Comparison of ENCODE assay signal across 1 cellular context in genomic region chr7:985915-986741, GRCh38.
TF ChIP-seq lines count a peak whose summit lies in the region.

No MANE protein-coding gene starts in this region.

TF ChIP-seq in WTC11, 78 proteins besides CTCF, POLR2A, EP300 and RAD21 (continued from another document):
- TF ChIP-seq, protein P1, sequence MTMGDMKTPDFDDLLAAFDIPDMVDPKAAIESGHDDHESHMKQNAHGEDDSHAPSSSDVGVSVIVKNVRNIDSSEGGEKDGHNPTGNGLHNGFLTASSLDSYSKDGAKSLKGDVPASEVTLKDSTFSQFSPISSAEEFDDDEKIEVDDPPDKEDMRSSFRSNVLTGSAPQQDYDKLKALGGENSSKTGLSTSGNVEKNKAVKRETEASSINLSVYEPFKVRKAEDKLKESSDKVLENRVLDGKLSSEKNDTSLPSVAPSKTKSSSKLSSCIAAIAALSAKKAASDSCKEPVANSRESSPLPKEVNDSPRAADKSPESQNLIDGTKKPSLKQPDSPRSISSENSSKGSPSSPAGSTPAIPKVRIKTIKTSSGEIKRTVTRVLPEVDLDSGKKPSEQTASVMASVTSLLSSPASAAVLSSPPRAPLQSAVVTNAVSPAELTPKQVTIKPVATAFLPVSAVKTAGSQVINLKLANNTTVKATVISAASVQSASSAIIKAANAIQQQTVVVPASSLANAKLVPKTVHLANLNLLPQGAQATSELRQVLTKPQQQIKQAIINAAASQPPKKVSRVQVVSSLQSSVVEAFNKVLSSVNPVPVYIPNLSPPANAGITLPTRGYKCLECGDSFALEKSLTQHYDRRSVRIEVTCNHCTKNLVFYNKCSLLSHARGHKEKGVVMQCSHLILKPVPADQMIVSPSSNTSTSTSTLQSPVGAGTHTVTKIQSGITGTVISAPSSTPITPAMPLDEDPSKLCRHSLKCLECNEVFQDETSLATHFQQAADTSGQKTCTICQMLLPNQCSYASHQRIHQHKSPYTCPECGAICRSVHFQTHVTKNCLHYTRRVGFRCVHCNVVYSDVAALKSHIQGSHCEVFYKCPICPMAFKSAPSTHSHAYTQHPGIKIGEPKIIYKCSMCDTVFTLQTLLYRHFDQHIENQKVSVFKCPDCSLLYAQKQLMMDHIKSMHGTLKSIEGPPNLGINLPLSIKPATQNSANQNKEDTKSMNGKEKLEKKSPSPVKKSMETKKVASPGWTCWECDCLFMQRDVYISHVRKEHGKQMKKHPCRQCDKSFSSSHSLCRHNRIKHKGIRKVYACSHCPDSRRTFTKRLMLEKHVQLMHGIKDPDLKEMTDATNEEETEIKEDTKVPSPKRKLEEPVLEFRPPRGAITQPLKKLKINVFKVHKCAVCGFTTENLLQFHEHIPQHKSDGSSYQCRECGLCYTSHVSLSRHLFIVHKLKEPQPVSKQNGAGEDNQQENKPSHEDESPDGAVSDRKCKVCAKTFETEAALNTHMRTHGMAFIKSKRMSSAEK (CRISPR knock-in tag; IDR thresholded peaks at IDR 0.05; ENCODE audit: borderline replicate concordance), result no peak
- TF ChIP-seq, protein P2, sequence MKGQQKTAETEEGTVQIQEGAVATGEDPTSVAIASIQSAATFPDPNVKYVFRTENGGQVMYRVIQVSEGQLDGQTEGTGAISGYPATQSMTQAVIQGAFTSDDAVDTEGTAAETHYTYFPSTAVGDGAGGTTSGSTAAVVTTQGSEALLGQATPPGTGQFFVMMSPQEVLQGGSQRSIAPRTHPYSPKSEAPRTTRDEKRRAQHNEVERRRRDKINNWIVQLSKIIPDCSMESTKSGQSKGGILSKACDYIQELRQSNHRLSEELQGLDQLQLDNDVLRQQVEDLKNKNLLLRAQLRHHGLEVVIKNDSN (CRISPR knock-in tag; IDR thresholded peaks at IDR 0.05), result no peak
- TF ChIP-seq SMAD3 (CRISPR knock-in tag; IDR thresholded peaks at IDR 0.05; ENCODE audit: borderline replicate concordance), result no peak
- no peak for TF ChIP-seq ZBTB21 (CRISPR knock-in tag; IDR thresholded peaks at IDR 0.05; ENCODE audit: borderline replicate concordance)
- TF ChIP-seq, protein P3, sequence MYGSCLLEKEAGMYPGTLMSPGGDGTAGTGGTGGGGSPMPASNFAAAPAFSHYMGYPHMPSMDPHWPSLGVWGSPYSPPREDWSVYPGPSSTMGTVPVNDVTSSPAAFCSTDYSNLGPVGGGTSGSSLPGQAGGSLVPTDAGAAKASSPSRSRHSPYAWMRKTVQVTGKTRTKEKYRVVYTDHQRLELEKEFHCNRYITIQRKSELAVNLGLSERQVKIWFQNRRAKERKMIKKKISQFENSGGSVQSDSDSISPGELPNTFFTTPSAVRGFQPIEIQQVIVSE (CRISPR knock-in tag; IDR thresholded peaks at IDR 0.05; ENCODE audit: borderline replicate concordance), result no peak
- TF ChIP-seq TCF7 (CRISPR knock-in tag; IDR thresholded peaks at IDR 0.05; ENCODE audit: low read depth), result no peak
- no peak for TF ChIP-seq MYBL2 (CRISPR knock-in tag; IDR thresholded peaks at IDR 0.05)
- no peak for TF ChIP-seq JUN (CRISPR knock-in tag; IDR thresholded peaks at IDR 0.05)
- TF ChIP-seq SMAD4 (CRISPR knock-in tag; IDR thresholded peaks at IDR 0.05), result no peak
- TF ChIP-seq, protein P4, sequence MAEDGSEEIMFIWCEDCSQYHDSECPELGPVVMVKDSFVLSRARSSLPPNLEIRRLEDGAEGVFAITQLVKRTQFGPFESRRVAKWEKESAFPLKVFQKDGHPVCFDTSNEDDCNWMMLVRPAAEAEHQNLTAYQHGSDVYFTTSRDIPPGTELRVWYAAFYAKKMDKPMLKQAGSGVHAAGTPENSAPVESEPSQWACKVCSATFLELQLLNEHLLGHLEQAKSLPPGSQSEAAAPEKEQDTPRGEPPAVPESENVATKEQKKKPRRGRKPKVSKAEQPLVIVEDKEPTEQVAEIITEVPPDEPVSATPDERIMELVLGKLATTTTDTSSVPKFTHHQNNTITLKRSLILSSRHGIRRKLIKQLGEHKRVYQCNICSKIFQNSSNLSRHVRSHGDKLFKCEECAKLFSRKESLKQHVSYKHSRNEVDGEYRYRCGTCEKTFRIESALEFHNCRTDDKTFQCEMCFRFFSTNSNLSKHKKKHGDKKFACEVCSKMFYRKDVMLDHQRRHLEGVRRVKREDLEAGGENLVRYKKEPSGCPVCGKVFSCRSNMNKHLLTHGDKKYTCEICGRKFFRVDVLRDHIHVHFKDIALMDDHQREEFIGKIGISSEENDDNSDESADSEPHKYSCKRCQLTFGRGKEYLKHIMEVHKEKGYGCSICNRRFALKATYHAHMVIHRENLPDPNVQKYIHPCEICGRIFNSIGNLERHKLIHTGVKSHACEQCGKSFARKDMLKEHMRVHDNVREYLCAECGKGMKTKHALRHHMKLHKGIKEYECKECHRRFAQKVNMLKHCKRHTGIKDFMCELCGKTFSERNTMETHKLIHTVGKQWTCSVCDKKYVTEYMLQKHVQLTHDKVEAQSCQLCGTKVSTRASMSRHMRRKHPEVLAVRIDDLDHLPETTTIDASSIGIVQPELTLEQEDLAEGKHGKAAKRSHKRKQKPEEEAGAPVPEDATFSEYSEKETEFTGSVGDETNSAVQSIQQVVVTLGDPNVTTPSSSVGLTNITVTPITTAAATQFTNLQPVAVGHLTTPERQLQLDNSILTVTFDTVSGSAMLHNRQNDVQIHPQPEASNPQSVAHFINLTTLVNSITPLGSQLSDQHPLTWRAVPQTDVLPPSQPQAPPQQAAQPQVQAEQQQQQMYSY (CRISPR knock-in tag; IDR thresholded peaks at IDR 0.05), result no peak
- no peak for TF ChIP-seq CREB1 (CRISPR knock-in tag; IDR thresholded peaks at IDR 0.05)
- TF ChIP-seq ZMAT4 (CRISPR knock-in tag; IDR thresholded peaks at IDR 0.05), result no peak
